Comparison of ENCODE assay signal across 1 cellular context in genomic region chr3:23760325-23760724, GRCh38.
TF ChIP-seq lines count a peak whose summit lies in the region.

No MANE protein-coding gene starts in this region.

TF ChIP-seq in H1, 55 proteins besides CTCF, POLR2A, EP300 and RAD21 (continued from another document):
- TF ChIP-seq RFX5 (IDR thresholded peaks at IDR 0.05; ENCODE audit: borderline replicate concordance, low read depth, low read length) (no peak), SUZ12 (IDR thresholded peaks at IDR 0.05; ENCODE audit: low read length) (no peak), JUND (IDR thresholded peaks at IDR 0.05; ENCODE audit: low read length) (no peak), TBP (IDR thresholded peaks at IDR 0.05; ENCODE audit: low read depth, low read length) (no peak), RNF2 (IDR thresholded peaks at IDR 0.05; ENCODE audit: borderline replicate concordance, low read depth, low read length, missing control alignments, poor library complexity, severe bottlenecking) (no peak), CREB1 (IDR thresholded peaks at IDR 0.05) (no peak), HDAC6 (IDR thresholded peaks at IDR 0.05; ENCODE audit: low read depth, low read length) (no peak), ATF2 (IDR thresholded peaks at IDR 0.05; ENCODE audit: low read length) (no peak), RBBP5 (IDR thresholded peaks at IDR 0.05; ENCODE audit: borderline replicate concordance, low read depth, low read length) (no peak), NRF1 (IDR thresholded peaks at IDR 0.05; ENCODE audit: low read depth, low read length) (no peak), CBX5 (IDR thresholded peaks at IDR 0.05; ENCODE audit: low read depth, low read length) (no peak), KDM5A (IDR thresholded peaks at IDR 0.05; ENCODE audit: low read length) (no peak), JUN (IDR thresholded peaks at IDR 0.05; ENCODE audit: low read depth, low read length) (no peak), TCF12 (IDR thresholded peaks at IDR 0.05; ENCODE audit: low read depth, low read length) (no peak), FOSL1 (IDR thresholded peaks at IDR 0.05; ENCODE audit: insufficient read depth, low read depth, low read length) (no peak), ATF3 (IDR thresholded peaks at IDR 0.05; ENCODE audit: insufficient read depth, low read depth, low read length) (no peak), SIRT6 (IDR thresholded peaks at IDR 0.05; ENCODE audit: low read length) (no peak)
